In genomic region chr9:87040410-87041009, GRCh38 we compare ENCODE assay signal across 1 cellular context.
TF ChIP-seq lines count a peak whose summit lies in the region.

No MANE protein-coding gene starts in this region.

TF ChIP-seq in GM23338, 12 proteins besides CTCF, POLR2A, EP300 and RAD21 (continued from another document):
- TF ChIP-seq ZNF462 (CRISPR knock-in tag; IDR thresholded peaks at IDR 0.05) (no peak), ZNF114 (CRISPR knock-in tag; IDR thresholded peaks at IDR 0.05) (no peak), JUNB (IDR thresholded peaks at IDR 0.05; ENCODE audit: unreplicated experiment) (no peak), POLR2AphosphoS5 (IDR thresholded peaks at IDR 0.05; ENCODE audit: low read depth) (no peak), ETS1 (IDR thresholded peaks at IDR 0.05) (no peak), ZNF331 (CRISPR knock-in tag; IDR thresholded peaks at IDR 0.05; ENCODE audit: low read depth) (no peak), CREB1 (CRISPR knock-in tag; IDR thresholded peaks at IDR 0.05; ENCODE audit: low read depth) (no peak), STAT1 (IDR thresholded peaks at IDR 0.05; ENCODE audit: unreplicated experiment) (no peak)
